ENCODE assay signal across 16 cellular contexts in the genomic region with DNA sequence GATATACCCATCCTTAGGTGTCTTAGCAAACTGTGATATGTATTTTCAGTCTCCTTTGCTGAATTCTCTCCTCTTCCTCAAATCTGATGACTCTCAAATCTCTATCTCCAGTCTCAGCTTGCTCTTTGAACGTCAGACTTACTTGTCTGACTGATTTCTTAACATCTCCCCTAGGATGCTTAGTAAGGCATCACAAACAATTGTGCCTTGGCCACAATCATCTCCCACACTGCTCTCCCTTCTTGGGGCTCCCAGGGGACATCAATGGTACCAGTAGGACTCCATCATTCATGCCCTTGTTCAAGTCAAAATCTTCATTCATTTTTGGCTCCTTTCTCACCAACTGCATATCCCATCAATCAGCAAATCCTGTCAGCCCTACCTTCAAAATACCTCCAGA. TPM values are rescaled to one million over a fixed set of nuclear protein-coding genes. Genes with fewer than 3 reads are reported as not detected.
A peak's percentile ranks its signal among the peaks of the same experiment; 100 is the strongest.
DNase-seq lines count a peak whose midpoint lies in the region; ATAC-seq, FAIRE-seq and TF ChIP-seq lines count a peak whose summit lies in the region.
"Had no signal": no experiment of that assay in that cellular context is flagged by ENCODE, and none has a peak within 500 bp of the region (broad histone marks: within the 10 kb centered on the region; RNA-seq: fewer than 3 reads in every experiment).

No MANE protein-coding gene starts in this region.

- H3K27me3 ChIP-seq in adipocyte (replicated peaks; ENCODE audit: control insufficient read depth, insufficient read depth, low read length) (no peaks in the 10 kb centered on the region), small intestine (ENCODE audit: control insufficient read depth in 2 of 2, insufficient read depth in 2 of 2, low read length in 2 of 2) (no peaks in the 10 kb centered on the region)
- H3K27me3 ChIP-seq: adrenal gland had no signal

- peak overlapping the region; percentile 50 for H3K9ac ChIP-seq in adipocyte (ENCODE audit: low read length)

- FAIRE-seq in small intestine (lab: Jason Lieb, UNC): no peak
- FAIRE-seq: GM18507, GM19239, kidney had no signal

- H3K9me3 ChIP-seq in adipocyte (ENCODE audit: control insufficient read depth, low read length): no peaks in the 10 kb centered on the region
- no peaks in the 10 kb centered on the region for H3K9me3 ChIP-seq in small intestine (ENCODE audit: control insufficient read depth, low read depth)
- H3K9me3 ChIP-seq: adrenal gland had no signal

- WGBS in small intestine, 3 donors: 17 to 34% (median 20%) methylated on average over 1 of the region's 1 CpG

- no peak for DNase-seq in AG10803 (ENCODE audit: low read depth)
- DNase-seq in adipocyte (ENCODE audit: low read depth): peak; percentile 50
- peak; percentile 49 for DNase-seq in fibroblast of gingiva (ENCODE audit: low read depth)
- no peak for DNase-seq in sciatic nerve (ENCODE audit: low spot score)
- no peak for DNase-seq in activated T-cell treated with anti-CD3 and anti-CD28 coated beads, Interleukin-2, amount 50 U/mL, for 48 hours
- no peak for DNase-seq in small intestine
- no peak for DNase-seq in stimulated activated CD4-positive, alpha-beta T cell treated with anti-CD3 and anti-CD28 coated beads, Interleukin-4, amount 100 ng/mL, for 24 hours
- no peak for DNase-seq in NCI-H1048 (lab: John Stamatoyannopoulos, UW)
- DNase-seq: activated CD4-positive, alpha-beta T cell treated with anti-CD3 and anti-CD28 coated beads, Interleukin-2, amount 50 U/mL, for 48 hours; glutamatergic neuron; kidney; SIG-M5; stimulated activated CD4-positive, alpha-beta T cell treated with anti-CD3 and anti-CD28 coated beads, Interleukin-2, amount 100 ng/mL, for 24 hours had no signal

- peaks cover 80% of the 10 kb centered on the region for H3K4me1 ChIP-seq in adipocyte (ENCODE audit: control insufficient read depth, insufficient read depth, low read length)
- peaks cover 14 to 16% of the 10 kb centered on the region in 2 donors for H3K4me1 ChIP-seq in small intestine (ENCODE audit: control insufficient read depth in 2 of 2, insufficient read depth in 1 of 2, low read depth in 1 of 2, low read length in 1 of 2)

- no peaks in the 10 kb centered on the region for H3K36me3 ChIP-seq in adipocyte (ENCODE audit: control insufficient read depth, insufficient read depth, low read length, severe bottlenecking)
- no peaks in the 10 kb centered on the region for H3K36me3 ChIP-seq in small intestine (ENCODE audit: control insufficient read depth in 2 of 2, insufficient read depth in 2 of 2, low read length in 2 of 2)
- H3K36me3 ChIP-seq: adrenal gland had no signal

- ATAC-seq in sciatic nerve: peak; percentile 56

- no peak for TF ChIP-seq CTCF in AG10803 (conservative IDR thresholded peaks at IDR 0.05; ENCODE audit: low read length)

- intact Hi-C loops in sciatic nerve (cut with DNase I): no loop called here

- H3K4me3 ChIP-seq in AG10803 (ENCODE audit: low read length): peak overlapping the region; percentile 8; the same call in 1 of the 2 replicates
- H3K4me3 ChIP-seq in adipocyte (ENCODE audit: low read length): peak overlapping the region; percentile 47
- H3K4me3 ChIP-seq in small intestine (ENCODE audit: low read depth in 1 of 2, low read length in 2 of 2): no peak overlapping the region
- H3K4me3 ChIP-seq: adrenal gland had no signal

- H3K27ac ChIP-seq in small intestine (ENCODE audit: low read depth in 1 of 2, low read length in 1 of 2): peak overlapping the region in 1 of 2 donors; percentile 16

RNA-seq across cellular contexts. Expression of gene GNG12, which starts 42.0 kb away (rescaled TPM):
- 67.8 TPM for total RNA-seq in sciatic nerve
- 100 to 1,000 TPM in 2 of 3 donors, 10 to 100 TPM in 1; 52.8 to 162 (median 145) TPM for polyA plus RNA-seq in small intestine

Comparison
In these comparisons a context has a peak if more than half of its experiments do, and no peak if none do; other contexts are left out.
1. DNase-seq: peak in adipocyte (single experiment) and fibroblast of gingiva (single experiment); none in AG10803 (single experiment), sciatic nerve (single experiment), activated T-cell treated with anti-CD3 and anti-CD28 coated beads, Interleukin-2, amount 50 U/mL, for 48 hours (0 of 2), small intestine (single experiment), stimulated activated CD4-positive, alpha-beta T cell treated with anti-CD3 and anti-CD28 coated beads, Interleukin-4, amount 100 ng/mL, for 24 hours (single experiment) and NCI-H1048 (single experiment).
2. H3K4me3 ChIP-seq: peak in AG10803 (single experiment) and adipocyte (single experiment); none in small intestine (0 of 2).